Comparison of ENCODE assay signal across 21 cellular contexts in the genomic region with DNA sequence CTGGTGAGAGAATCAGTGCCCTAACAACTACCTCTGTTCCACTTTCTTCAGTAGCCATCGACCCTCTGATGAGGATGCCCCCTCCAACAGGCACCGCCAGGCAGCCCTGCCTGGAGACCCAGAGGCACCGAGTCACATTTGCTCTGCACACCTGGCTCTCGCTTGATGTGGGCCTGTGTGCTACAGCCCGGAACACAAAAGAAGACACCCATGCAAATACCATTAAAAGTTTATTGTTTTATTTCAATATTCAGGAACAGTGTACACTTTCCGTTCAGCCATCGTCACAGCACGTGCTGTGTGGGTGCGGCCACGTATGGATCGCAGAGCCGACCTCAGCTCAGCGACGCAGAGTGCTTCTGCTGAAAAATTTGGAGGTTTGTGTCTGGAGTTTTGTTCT.
DNase-seq lines count a peak whose midpoint lies in the region; ATAC-seq, FAIRE-seq and TF ChIP-seq lines count a peak whose summit lies in the region.
"Had no signal": no experiment of that assay in that cellular context is flagged by ENCODE, and none has a peak within 500 bp of the region (broad histone marks: within the 10 kb centered on the region; RNA-seq: fewer than 3 reads in every experiment).

No MANE protein-coding gene starts in this region.

- H3K36me3 ChIP-seq in OCI-LY1 (ENCODE audit: insufficient read depth, low read length): peaks cover 19% of the 10 kb centered on the region
- H3K36me3 ChIP-seq in transverse colon: no peaks in the 10 kb centered on the region
- H3K36me3 ChIP-seq in aorta (ENCODE audit: control insufficient read depth in 1 of 2, insufficient read depth in 2 of 2, low read length in 1 of 2): no peaks in the 10 kb centered on the region
- no peaks in the 10 kb centered on the region for H3K36me3 ChIP-seq in HepG2 (replicated peaks in 1 of 2; ENCODE audit: control insufficient read depth in 1 of 2, insufficient read depth in 2 of 2, low read length in 2 of 2)
- H3K36me3 ChIP-seq: SJSA1 had no signal

- no TSS peak for BruUV-seq in HepG2 (replicated peaks; lab: Mats Ljungman, UMichigan)

- peaks cover 6% of the 10 kb centered on the region for H3K36me3 Mint-ChIP-seq in nephron (ENCODE audit: low read depth)

- H4K20me1 ChIP-seq in OCI-LY1 (ENCODE audit: insufficient read depth, low read length) (no peaks in the 10 kb centered on the region), HepG2 (ENCODE audit: insufficient read depth, low read length) (no peaks in the 10 kb centered on the region)

- 51 to 60% methylated on average over 9 to 14 of the region's 14 CpGs for WGBS in transverse colon (ENCODE audit: low coverage in 1 of 2), 2 donors
- WGBS in aorta, 2 donors: 88 to 93% methylated on average over 14 of the region's 14 CpGs
- 90% methylated on average over 14 of the region's 14 CpGs for WGBS in HepG2 (ENCODE audit: low lambda C conversion rate)

- TF ChIP-seq RAD21 in HepG2 (CRISPR knock-in tag; IDR thresholded peaks at IDR 0.05): no peak

- no peak for TF ChIP-seq CTCF in OCI-LY1 (IDR thresholded peaks at IDR 0.05; ENCODE audit: low read length)
- no peak for TF ChIP-seq CTCF in coronary artery (IDR thresholded peaks at IDR 0.05)
- no peak for TF ChIP-seq CTCF in nephron (IDR thresholded peaks at IDR 0.05; ENCODE audit: unreplicated experiment in 3 of 3)
- TF ChIP-seq CTCF in transverse colon (IDR thresholded peaks at IDR 0.05): no peak
- TF ChIP-seq CTCF in HepG2 (CRISPR knock-in tag; IDR thresholded peaks at IDR 0.05): no peak

- H3K27me3 ChIP-seq in OCI-LY1 (ENCODE audit: insufficient read depth, low read length): no peaks in the 10 kb centered on the region
- H3K27me3 ChIP-seq in transverse colon: no peaks in the 10 kb centered on the region
- H3K27me3 ChIP-seq in aorta (ENCODE audit: control insufficient read depth in 1 of 2, insufficient read depth in 2 of 2, low read length in 1 of 2): no peaks in the 10 kb centered on the region
- no peaks in the 10 kb centered on the region for H3K27me3 ChIP-seq in HepG2 (ENCODE audit: control insufficient read depth in 1 of 2, insufficient read depth in 2 of 2, low read length in 2 of 2)
- H3K27me3 ChIP-seq: SJSA1 had no signal

- peak; percentile 38 for TF ChIP-seq POLR2A in transverse colon (IDR thresholded peaks at IDR 0.05)
- TF ChIP-seq POLR2A in HepG2 (IDR thresholded peaks at IDR 0.05; ENCODE audit: insufficient read depth in 1 of 2, low read depth in 2 of 2, low read length in 2 of 2): no peak

- CTCF ChIA-PET in HepG2 (lab: Yijun Ruan, JAX; ENCODE audit: low intra/inter-chr PET ratio, low total read pairs): no interaction called here

- in situ Hi-C loops in transverse colon (cut with MboI; ENCODE audit: low pct_ligation_motif_present in 1 of 4, low pct_unique_long_range_greater_than_20kb in 1 of 4, low sequenced_read_pairs in 3 of 4): loop anchor here in 2 of 4 donors (25.0 kb wide), 3 partner anchors 166 to 684 kb away; a partner anchor contains a TSS
- in situ Hi-C loops in HepG2 (cut with HindIII; ENCODE audit: extremely low pct_ligation_motif_present, low pct_unique_long_range_greater_than_20kb): no loop called here

- peak overlapping the region; percentile 18 to 56 (median 53) for H3K27ac Mint-ChIP-seq in nephron

- peaks cover 93% of the 10 kb centered on the region for H3K4me1 ChIP-seq in OCI-LY1 (ENCODE audit: insufficient read depth, low read length, severe bottlenecking)
- peaks cover 5 to 32% (median 21%) of the 10 kb centered on the region in 4 donors for H3K4me1 ChIP-seq in transverse colon
- no peaks in the 10 kb centered on the region for H3K4me1 ChIP-seq in aorta (ENCODE audit: control insufficient read depth in 1 of 2, insufficient read depth in 2 of 2, low read length in 2 of 2)
- H3K4me1 ChIP-seq in HepG2 (ENCODE audit: insufficient read depth, low read length): peaks cover 20% of the 10 kb centered on the region
- H3K4me1 ChIP-seq: SJSA1 had no signal

- ATAC-seq in aorta (ENCODE audit: low FRiP score) (no peak), GM21786 (IDR thresholded peaks at IDR 0.05; ENCODE audit: unreplicated experiment) (no peak), HepG2 (no peak)
- ATAC-seq: activated T-cell treated with anti-CD3 and anti-CD28 coated beads, Interleukin-2, amount 50 U/mL, for 4 hours had no signal

- H3K27me3 Mint-ChIP-seq in nephron (ENCODE audit: low read depth): no peaks in the 10 kb centered on the region

- peaks cover 95% of the 10 kb centered on the region for H3K4me1 Mint-ChIP-seq in nephron

- H3K27ac ChIP-seq in OCI-LY1 (ENCODE audit: low read depth, low read length, poor library complexity, severe bottlenecking) (peak overlapping the region; percentile 100), coronary artery (no peak overlapping the region), transverse colon (peak overlapping the region; percentile 62 to 84 (median 76)), aorta (ENCODE audit: low read depth in 1 of 2, low read length in 2 of 2) (no peak overlapping the region), HepG2 (ENCODE audit: extremely low read length, insufficient read depth, low read length) (no peak overlapping the region)
- H3K27ac ChIP-seq: SJSA1 had no signal

- peak overlapping the region; percentile 82 for H3K9ac ChIP-seq in OCI-LY1 (ENCODE audit: low read length)
- no peak overlapping the region for H3K9ac ChIP-seq in HepG2 (ENCODE audit: insufficient read depth, low read depth, low read length)

- TF ChIP-seq EP300 in transverse colon (IDR thresholded peaks at IDR 0.05; ENCODE audit: low read depth) (no peak), HepG2 (IDR thresholded peaks at IDR 0.05; ENCODE audit: low read depth in 2 of 2, low read length in 2 of 2) (no peak), HepG2 (CRISPR knock-in tag; IDR thresholded peaks at IDR 0.05; ENCODE audit: borderline replicate concordance) (no peak)

- H3K4me3 ChIP-seq in OCI-LY1 (ENCODE audit: low read depth, low read length, poor library complexity, severe bottlenecking): peak overlapping the region; percentile 71
- no peak overlapping the region for H3K4me3 ChIP-seq in coronary artery
- no peak overlapping the region for H3K4me3 ChIP-seq in transverse colon
- no peak overlapping the region for H3K4me3 ChIP-seq in aorta (ENCODE audit: low read length in 2 of 2)
- H3K4me3 ChIP-seq in HepG2 (replicated peaks in 1 of 3; ENCODE audit: insufficient read depth in 1 of 3, low read depth in 2 of 3, low read length in 3 of 3): no peak overlapping the region
- H3K4me3 ChIP-seq: SJSA1 had no signal

- no peaks in the 10 kb centered on the region for H3K79me2 ChIP-seq in OCI-LY1 (ENCODE audit: insufficient read depth, low read length)
- H3K79me2 ChIP-seq in HepG2 (ENCODE audit: insufficient read depth, low read length): no peaks in the 10 kb centered on the region

- no peaks in the 10 kb centered on the region for H3K9me3 Mint-ChIP-seq in nephron
- H3K9me3 Mint-ChIP-seq: activated T-cell treated with anti-CD3 and anti-CD28 coated beads, Interleukin-2, amount 50 U/mL, for 4 hours; H9 had no signal

- no peaks in the 10 kb centered on the region for H3F3A ChIP-seq in OCI-LY1 (ENCODE audit: insufficient read depth, low read length)

- POLR2A ChIA-PET in HepG2 (lab: Yijun Ruan, JAX): no interaction called here

- H3K4me2 ChIP-seq in OCI-LY1 (ENCODE audit: low read length) (peak overlapping the region; percentile 84), HepG2 (ENCODE audit: low read depth, low read length) (no peak overlapping the region)

- H3K9me3 ChIP-seq in OCI-LY1 (ENCODE audit: low read length) (no peaks in the 10 kb centered on the region), transverse colon (no peaks in the 10 kb centered on the region), aorta (ENCODE audit: control insufficient read depth, low read length) (no peaks in the 10 kb centered on the region), HepG2 (ENCODE audit: low read length) (no peaks in the 10 kb centered on the region)
- H3K9me3 ChIP-seq: SJSA1 had no signal

- H3K9me2 ChIP-seq in OCI-LY1 (ENCODE audit: low read depth, low read length): no peaks in the 10 kb centered on the region

- H3K4me3 Mint-ChIP-seq in nephron: no peak overlapping the region
- H3K4me3 Mint-ChIP-seq: activated T-cell treated with anti-CD3 and anti-CD28 coated beads, Interleukin-2, amount 50 U/mL, for 4 hours; H9 had no signal

- DNase-seq in coronary artery (ENCODE audit: low spot score) (peak; percentile 31), transverse colon (peak; percentile 71), aorta (no peak), HepG2 (ENCODE audit: low spot score) (no peak)
- DNase-seq: activated CD4-positive, CD25-positive, alpha-beta regulatory T cell treated with anti-CD3 and anti-CD28 coated beads, Interleukin-2, amount 50 U/mL, for 72 hours; activated naive CD4-positive, alpha-beta T cell; activated T-cell treated with anti-CD3 and anti-CD28 coated beads, Interleukin-2, amount 50 U/mL, for 4 hours; Calu3; DMS79 treated with DMSO at 0.1 percent for 48 hours; H9; KG1; kidney; MM.1S; NCI-H2029 treated with DMSO at 0.1 percent for 48 hours; RPMI8226; trophoblast cell had no signal

- H2AFZ ChIP-seq in OCI-LY1 (ENCODE audit: low read length): no peak overlapping the region
- no peak overlapping the region for H2AFZ ChIP-seq in HepG2 (ENCODE audit: low read length)

- intact Hi-C loops in transverse colon (cut with DNase I; ENCODE audit: low total_unique reads): no loop called here
- intact Hi-C loops in aorta (cut with DNase I): no loop called here
- intact Hi-C loops in HepG2 (cut with micrococcal nuclease; ENCODE audit: unreplicated experiment): no loop called here

- FAIRE-seq in HepG2 (lab: Jason Lieb, UNC): no peak
- FAIRE-seq: kidney, TTC549 had no signal

TF ChIP-seq in HepG2, 621 proteins besides CTCF, POLR2A, EP300 and RAD21 (continues in another document):
- TF ChIP-seq ZFP36 (IDR thresholded peaks at IDR 0.05; ENCODE audit: borderline replicate concordance, low read depth, low read length, partially characterized antibody) (no peak), CHD4 (IDR thresholded peaks at IDR 0.05; ENCODE audit: borderline replicate concordance, low read length) (no peak), SYNCRIP (IDR thresholded peaks at IDR 0.05; ENCODE audit: insufficient read depth, low read depth, low read length) (no peak)
- TF ChIP-seq, protein P1, sequence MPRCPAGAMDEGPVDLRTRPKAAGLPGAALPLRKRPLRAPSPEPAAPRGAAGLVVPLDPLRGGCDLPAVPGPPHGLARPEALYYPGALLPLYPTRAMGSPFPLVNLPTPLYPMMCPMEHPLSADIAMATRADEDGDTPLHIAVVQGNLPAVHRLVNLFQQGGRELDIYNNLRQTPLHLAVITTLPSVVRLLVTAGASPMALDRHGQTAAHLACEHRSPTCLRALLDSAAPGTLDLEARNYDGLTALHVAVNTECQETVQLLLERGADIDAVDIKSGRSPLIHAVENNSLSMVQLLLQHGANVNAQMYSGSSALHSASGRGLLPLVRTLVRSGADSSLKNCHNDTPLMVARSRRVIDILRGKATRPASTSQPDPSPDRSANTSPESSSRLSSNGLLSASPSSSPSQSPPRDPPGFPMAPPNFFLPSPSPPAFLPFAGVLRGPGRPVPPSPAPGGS (CRISPR knock-in tag; IDR thresholded peaks at IDR 0.05): no peak

Comparison
In these comparisons a context has a peak if more than half of its experiments do, and no peak if none do; other contexts are left out.
1. H3K27ac ChIP-seq: peak in OCI-LY1 (single experiment) and transverse colon (4 of 4); none in coronary artery (0 of 2), aorta (0 of 2) and HepG2 (single experiment).
2. DNase-seq: peak in coronary artery (single experiment) and transverse colon (single experiment); none in aorta (0 of 2) and HepG2 (single experiment).